In genomic region chr3:61894988-61895935, GRCh38 we compare ENCODE assay signal across 1 cellular context.
TF ChIP-seq lines count a peak whose summit lies in the region.

No MANE protein-coding gene starts in this region.

TF ChIP-seq in GM12878, 131 proteins besides CTCF, POLR2A, EP300 and RAD21 (continued from another document and continues in another):
- TF ChIP-seq ZBTB11 (CRISPR knock-in tag; IDR thresholded peaks at IDR 0.05) (no peak), ZNF217 (IDR thresholded peaks at IDR 0.05) (no peak; the same call in 1 of the 2 replicates), ZNF687 (IDR thresholded peaks at IDR 0.05) (no peak), ZSCAN29 (IDR thresholded peaks at IDR 0.05) (no peak), MTA3 (IDR thresholded peaks at IDR 0.05; ENCODE audit: borderline replicate concordance, low read length) (peak; percentile 35; the same call in 1 of the 2 replicates), BHLHE40 (IDR thresholded peaks at IDR 0.05; ENCODE audit: borderline replicate concordance in 1 of 2, low read depth in 2 of 2, low read length in 1 of 2) (peak; percentile 80 to 86), BCL3 (IDR thresholded peaks at IDR 0.05; ENCODE audit: borderline replicate concordance, insufficient read depth, low read depth, low read length, poor library complexity, severe bottlenecking) (no peak), MXI1 (IDR thresholded peaks at IDR 0.05; ENCODE audit: low read depth, low read length) (0 out of 2 replicates have a peak, but pooled peaks have one; percentile 41), HDAC2 (IDR thresholded peaks at IDR 0.05) (no peak), RELA (IDR thresholded peaks at IDR 0.05; ENCODE audit: borderline replicate concordance, partially characterized antibody) (peak; percentile 22), ZNF207 (IDR thresholded peaks at IDR 0.05; ENCODE audit: borderline replicate concordance) (peak; percentile 75; the same call in 1 of the 2 replicates), CBX5 (IDR thresholded peaks at IDR 0.05; ENCODE audit: low read depth) (no peak), ASH2L (IDR thresholded peaks at IDR 0.05; ENCODE audit: borderline replicate concordance, low read depth) (no peak), FOXM1 (IDR thresholded peaks at IDR 0.05; ENCODE audit: low read depth, low read length) (no peak), JUND (IDR thresholded peaks at IDR 0.05; ENCODE audit: low read depth, low read length) (peak; percentile 58; the same call in 1 of the 2 replicates), MYB (IDR thresholded peaks at IDR 0.05; ENCODE audit: borderline replicate concordance, low read depth, low read length) (peak; percentile 28; the same call in 1 of the 2 replicates), NBN (IDR thresholded peaks at IDR 0.05) (peak; percentile 95), SUPT20H (IDR thresholded peaks at IDR 0.05; ENCODE audit: borderline replicate concordance, control insufficient read depth, low read depth, low read length) (no peak), SUZ12 (IDR thresholded peaks at IDR 0.05; ENCODE audit: unreplicated experiment) (no peak), JUNB (IDR thresholded peaks at IDR 0.05) (peak; percentile 76), BACH1 (IDR thresholded peaks at IDR 0.05; ENCODE audit: borderline replicate concordance) (peak; percentile 45; the same call in 1 of the 2 replicates), REST (IDR thresholded peaks at IDR 0.05; ENCODE audit: low read depth, low read length) (no peak), RCOR1 (conservative IDR thresholded peaks at IDR 0.05; ENCODE audit: low read depth, low read length) (no peak; the same call in 1 of the 2 replicates), EZH2 (IDR thresholded peaks at IDR 0.05; ENCODE audit: borderline replicate concordance, control insufficient read depth, low read depth, low read length) (no peak), MTA2 (IDR thresholded peaks at IDR 0.05; ENCODE audit: low read depth) (peak; percentile 95), CEBPB (IDR thresholded peaks at IDR 0.05; ENCODE audit: borderline replicate concordance in 1 of 2, low read depth in 2 of 2, low read length in 2 of 2) (no peak), ZNF592 (IDR thresholded peaks at IDR 0.05) (no peak), YY1 (IDR thresholded peaks at IDR 0.05; ENCODE audit: low read depth, low read length) (no peak), PBX3 (IDR thresholded peaks at IDR 0.05; ENCODE audit: insufficient replicate concordance, low read depth, low read length) (peak; percentile 80), SRF (IDR thresholded peaks at IDR 0.05; ENCODE audit: low read depth in 2 of 2, low read length in 2 of 2) (no peak), ZNF24 (IDR thresholded peaks at IDR 0.05) (peak; percentile 89), NFXL1 (IDR thresholded peaks at IDR 0.05; ENCODE audit: borderline replicate concordance) (no peak), ATF7 (IDR thresholded peaks at IDR 0.05; ENCODE audit: low read depth) (peak; percentile 94), CBFB (IDR thresholded peaks at IDR 0.05; ENCODE audit: low read depth) (0 out of 2 replicates have a peak, but pooled peaks have one; percentile 46), SMAD5 (IDR thresholded peaks at IDR 0.05; ENCODE audit: low read depth) (no peak), ZBTB33 (IDR thresholded peaks at IDR 0.05) (no peak), RFX5 (IDR thresholded peaks at IDR 0.05; ENCODE audit: low read depth, low read length) (peak; percentile 53; the same call in 1 of the 2 replicates), KLF5 (IDR thresholded peaks at IDR 0.05; ENCODE audit: partially characterized antibody) (peak; percentile 64)
